ENCODE assay signal across 1 cellular context in the genomic region with DNA sequence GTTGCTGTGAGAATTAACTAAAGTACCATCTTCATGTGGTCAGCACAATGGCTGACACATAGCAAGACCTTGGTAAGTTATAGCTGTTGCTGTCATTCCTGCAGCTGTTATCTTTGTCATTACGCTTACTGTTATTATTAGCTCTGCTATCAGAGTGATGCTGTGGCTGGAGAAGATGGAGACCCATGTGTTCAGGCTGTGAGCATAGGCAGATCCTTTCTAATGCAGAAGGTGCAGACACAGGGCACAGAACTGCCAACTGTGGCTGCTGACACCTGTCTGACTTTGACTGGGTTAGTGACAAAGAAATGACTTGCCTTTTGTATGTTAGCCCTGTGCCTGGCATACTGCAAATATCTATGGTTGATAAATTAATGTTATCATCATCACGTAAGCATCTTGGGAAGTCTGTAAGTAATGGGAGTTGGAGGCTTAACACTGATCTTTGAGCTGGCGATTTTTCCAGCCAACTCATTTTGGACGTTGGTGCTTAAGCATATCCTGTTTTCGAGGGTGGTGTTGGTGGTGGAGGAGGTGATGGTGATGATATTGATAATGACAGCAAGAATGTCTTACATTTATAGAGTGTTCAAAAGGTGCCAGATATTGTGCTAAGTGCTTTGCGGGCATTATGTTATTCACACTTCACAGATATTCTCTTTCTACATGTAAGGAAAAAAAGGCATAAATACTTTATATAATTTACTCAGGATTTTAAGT.
TF ChIP-seq lines count a peak whose summit lies in the region.

No MANE protein-coding gene starts in this region.

TF ChIP-seq in H1, 55 proteins besides CTCF, POLR2A, EP300 and RAD21:
- TF ChIP-seq BACH1 (IDR thresholded peaks at IDR 0.05; ENCODE audit: low read length) = no peak
- no peak for TF ChIP-seq RNF2 (IDR thresholded peaks at IDR 0.05; ENCODE audit: borderline replicate concordance, low read depth, low read length, missing control alignments, poor library complexity, severe bottlenecking)
- no peak for TF ChIP-seq TEAD4 (IDR thresholded peaks at IDR 0.05; ENCODE audit: low read depth, low read length)
- no peak for TF ChIP-seq CEBPB (IDR thresholded peaks at IDR 0.05; ENCODE audit: low read depth, low read length)
TF ChIP-seq in H1: peak in this region for 0.
